In genomic region chr11:118650366-118650765, GRCh38 we compare ENCODE assay signal across 24 cellular contexts. TPM values are rescaled to one million over a fixed set of nuclear protein-coding genes. Genes with fewer than 3 reads are reported as not detected.
DNase-seq lines count a peak whose midpoint lies in the region; ATAC-seq and TF ChIP-seq lines count a peak whose summit lies in the region.
"Had no signal": no experiment of that assay in that cellular context is flagged by ENCODE, and none has a peak within 500 bp of the region (broad histone marks: within the 10 kb centered on the region; RNA-seq: fewer than 3 reads in every experiment).

No MANE protein-coding gene starts in this region.

- dilution Hi-C loops in IMR-90 (cut with HindIII; ENCODE audit: low sequenced_read_pairs, unreplicated experiment): no loop called here

- no peak overlapping the region for H4K8ac ChIP-seq in IMR-90 (ENCODE audit: low read depth in 2 of 2, low read length in 2 of 2)

- no peak overlapping the region for H3K27ac ChIP-seq in IMR-90 (ENCODE audit: insufficient read depth, low read length)
- no peak overlapping the region for H3K27ac ChIP-seq in coronary artery
- peak overlapping the region; percentile 91 for H3K27ac ChIP-seq in subcutaneous abdominal adipose tissue (ENCODE audit: low read depth, low read length)
- no peak overlapping the region for H3K27ac ChIP-seq in WERI-Rb-1
- H3K27ac ChIP-seq: 22Rv1, A549, BLaER1, HL-60 had no signal

- no peaks in the 10 kb centered on the region for H3K27me3 ChIP-seq in IMR-90 (ENCODE audit: control insufficient read depth, insufficient read depth, low read length)
- no peaks in the 10 kb centered on the region for H3K27me3 ChIP-seq in subcutaneous abdominal adipose tissue (ENCODE audit: control insufficient read depth in 5 of 5, insufficient read depth in 4 of 5, low read length in 5 of 5)
- H3K27me3 ChIP-seq in WERI-Rb-1 (ENCODE audit: insufficient read depth, low read depth, severe bottlenecking): no peaks in the 10 kb centered on the region
- H3K27me3 ChIP-seq: BLaER1 had no signal

- H3K9ac ChIP-seq in IMR-90 (ENCODE audit: low read depth, low read length) (no peak overlapping the region), subcutaneous abdominal adipose tissue (ENCODE audit: low read length in 5 of 5) (no peak overlapping the region)
- H3K9ac ChIP-seq: BLaER1 had no signal

- no peak overlapping the region for H4K5ac ChIP-seq in IMR-90 (ENCODE audit: low read depth, low read length)

- peaks cover 36 to 61% of the 10 kb centered on the region in 2 experiments for H3K79me1 ChIP-seq in IMR-90 (ENCODE audit: low read depth in 1 of 2, low read length in 2 of 2)

- no peak overlapping the region for H4K91ac ChIP-seq in IMR-90 (ENCODE audit: insufficient read depth, low read depth, low read length)

- H3K4me1 ChIP-seq in IMR-90 (ENCODE audit: control insufficient read depth, insufficient read depth, low read length) (0 out of 2 replicates have a peak, but pooled peaks cover 1% of the 10 kb centered on the region), subcutaneous abdominal adipose tissue (ENCODE audit: control insufficient read depth in 5 of 5, insufficient read depth in 5 of 5, low read length in 5 of 5) (peaks cover 17 to 35% (median 32%) of the 10 kb centered on the region in 5 donors)
- H3K4me1 ChIP-seq: A549 had no signal

- no peak overlapping the region for H3K56ac ChIP-seq in IMR-90 (ENCODE audit: extremely low read depth, insufficient read depth, low read length)

- intact Hi-C loops in cardiac septum (cut with DNase I): no loop called here
- intact Hi-C loops in Right ventricle myocardium inferior (cut with DNase I): no loop called here
- intact Hi-C loops in IMR-90 (cut with micrococcal nuclease): no loop called here

- no peak overlapping the region for H2BK20ac ChIP-seq in IMR-90 (ENCODE audit: low read depth, low read length)

- no peak overlapping the region for H2BK15ac ChIP-seq in IMR-90 (ENCODE audit: low read depth, low read length)

- H3K4me3 ChIP-seq in IMR-90 (ENCODE audit: insufficient read depth, low read depth, low read length) (no peak overlapping the region), coronary artery (no peak overlapping the region), subcutaneous abdominal adipose tissue (ENCODE audit: low read depth in 1 of 5, low read length in 5 of 5) (no peak overlapping the region), WERI-Rb-1 (ENCODE audit: low read depth, low read length) (no peak overlapping the region)
- H3K4me3 ChIP-seq: A549, BLaER1, GM23338 had no signal

- no peaks in the 10 kb centered on the region for H3K9me1 ChIP-seq in IMR-90 (ENCODE audit: insufficient read depth, low read length)

- no peak overlapping the region for H3K23ac ChIP-seq in IMR-90 (ENCODE audit: low read depth, low read length)

- H3K9me3 ChIP-seq in IMR-90 (ENCODE audit: control insufficient read depth, insufficient read depth, low read length) (no peaks in the 10 kb centered on the region), subcutaneous abdominal adipose tissue (ENCODE audit: control insufficient read depth in 5 of 5, low read length in 5 of 5) (no peaks in the 10 kb centered on the region), WERI-Rb-1 (ENCODE audit: severe bottlenecking) (no peaks in the 10 kb centered on the region)
- H3K9me3 ChIP-seq: A549, BLaER1 had no signal

- POLR2A ChIA-PET in IMR-90 (lab: Charles Lee; ENCODE audit: unreplicated experiment): no interaction called here

- DNase-seq in cardiac septum (ENCODE audit: low spot score): peak; percentile 63
- no peak for DNase-seq in Right ventricle myocardium inferior (ENCODE audit: missing footprints)
- DNase-seq in IMR-90: no peak
- peak; percentile 43 for DNase-seq in coronary artery (ENCODE audit: low spot score)
- DNase-seq in WERI-Rb-1: no peak
- DNase-seq: AML-193; CD4-positive, alpha-beta memory T cell; DMS153; DMS79; GDM1; H7; HFFc6 had no signal

- WGBS in IMR-90 (ENCODE audit: extremely low coverage in 2 of 2, insufficient read length in 1 of 2), 2 experiments: no CpG with 5 or more reads among the region's 8 CpGs

- BruUV-seq in IMR-90 (replicated peaks; lab: Mats Ljungman, UMichigan): no TSS peak

- H3K18ac ChIP-seq in IMR-90 (ENCODE audit: low read depth, low read length): no peak overlapping the region

- no peak overlapping the region for H3K14ac ChIP-seq in IMR-90 (replicated peaks; ENCODE audit: low read depth, low read length)

- H3K4ac ChIP-seq in IMR-90 (ENCODE audit: low read depth, low read length): no peak overlapping the region

- TF ChIP-seq RAD21 in IMR-90 (IDR thresholded peaks at IDR 0.05; ENCODE audit: low read length): no peak

- TF ChIP-seq CTCF in IMR-90 (conservative IDR thresholded peaks at IDR 0.05; ENCODE audit: low read depth, low read length) (no peak), coronary artery (IDR thresholded peaks at IDR 0.05) (no peak), WERI-Rb-1 (IDR thresholded peaks at IDR 0.05; ENCODE audit: low read depth, low read length) (no peak)

- no peak overlapping the region for H2BK120ac ChIP-seq in IMR-90 (ENCODE audit: low read depth, low read length)

- H2AK5ac ChIP-seq in IMR-90 (ENCODE audit: low read depth, low read length): no peak overlapping the region

- no peak for TF ChIP-seq POLR2A in IMR-90 (IDR thresholded peaks at IDR 0.05; ENCODE audit: low read depth, low read length)

- H3K36me3 ChIP-seq in IMR-90 (ENCODE audit: control insufficient read depth, insufficient read depth, low read length) (peaks cover 71% of the 10 kb centered on the region), subcutaneous abdominal adipose tissue (ENCODE audit: control insufficient read depth in 5 of 5, insufficient read depth in 5 of 5, low read length in 5 of 5) (peaks cover 18 to 92% (median 80%) of the 10 kb centered on the region in 5 donors), WERI-Rb-1 (peaks cover 20% of the 10 kb centered on the region)

- CTCF ChIA-PET in IMR-90 (lab: Yijun Ruan, JAX): no interaction called here

- no peak overlapping the region for H2AFZ ChIP-seq in IMR-90 (replicated peaks; ENCODE audit: low read length, poor library complexity)
- H2AFZ ChIP-seq: GM23338 had no signal

- no peak for ATAC-seq in Right ventricle myocardium inferior
- no peak for ATAC-seq in IMR-90 (ENCODE audit: low read depth)
- ATAC-seq in GM21381 (IDR thresholded peaks at IDR 0.05; ENCODE audit: unreplicated experiment): no peak
- ATAC-seq: A549, GM23338, HCT116 had no signal

- peak overlapping the region; percentile 15 for H2AK9ac ChIP-seq in IMR-90 (replicated peaks; ENCODE audit: low read depth, low read length, poor library complexity)

- in situ Hi-C loops in IMR-90 (cut with MboI; ENCODE audit: low sequenced_read_pairs): no loop called here

- no peak overlapping the region for H2BK5ac ChIP-seq in IMR-90 (ENCODE audit: low read depth, low read length, poor library complexity, severe bottlenecking)

- no peak overlapping the region for H3K4me2 ChIP-seq in IMR-90 (ENCODE audit: low read depth, low read length)
- H3K4me2 ChIP-seq: A549, BLaER1, GM23338 had no signal

- peaks cover 24% of the 10 kb centered on the region for H4K20me1 ChIP-seq in IMR-90 (ENCODE audit: insufficient read depth, low read length)
- H4K20me1 ChIP-seq: BLaER1 had no signal

TF ChIP-seq in IMR-90, 13 proteins besides CTCF, POLR2A, EP300 and RAD21:
- no peak for TF ChIP-seq FOS (IDR thresholded peaks at IDR 0.05; ENCODE audit: low read depth, low read length)
- no peak for TF ChIP-seq ELK1 (IDR thresholded peaks at IDR 0.05; ENCODE audit: borderline replicate concordance, low read depth, low read length)
- no peak for TF ChIP-seq MXI1 (IDR thresholded peaks at IDR 0.05; ENCODE audit: borderline replicate concordance, low read depth, low read length)
- no peak for TF ChIP-seq BHLHE40 (IDR thresholded peaks at IDR 0.05; ENCODE audit: low read depth, low read length)
- no peak for TF ChIP-seq SMC3 (IDR thresholded peaks at IDR 0.05; ENCODE audit: low read depth, low read length)
- TF ChIP-seq RCOR1 (IDR thresholded peaks at IDR 0.05; ENCODE audit: insufficient replicate concordance, low read length): no peak
- no peak for TF ChIP-seq CEBPB (IDR thresholded peaks at IDR 0.05; ENCODE audit: low read depth, low read length)
TF ChIP-seq in IMR-90: peak in this region for 0.

RNA-seq across cellular contexts. Expression of gene TREH, which starts 29.1 kb away (rescaled TPM):
- not detected for total RNA-seq in cardiac septum
- total RNA-seq in Right ventricle myocardium inferior: not detected
- not detected in 2 replicates for total RNA-seq in IMR-90 (2012; rRNA removed)
- not detected in 2 replicates for polyA plus RNA-seq in IMR-90 (2012; rRNA removed)
- polyA plus RNA-seq in IMR-90 (2012; cell fraction: cytosol; rRNA removed): not detected in 2 replicates
- polyA plus RNA-seq in IMR-90 (2012; cell fraction: nucleus; rRNA removed; ENCODE audit: low replicate concordance): not detected in 2 replicates
- total RNA-seq: CD4-positive, alpha-beta memory T cell; Daoy; GM23338; H7; HT1080 had no signal
- polyA plus RNA-seq: CD14-positive monocyte; CD4-positive, alpha-beta memory T cell; IgD-negative memory B cell had no signal

RNA-seq across cellular contexts. Expression of gene PHLDB1, which starts 43.0 kb away (rescaled TPM):
- 155 TPM for total RNA-seq in cardiac septum
- 115 TPM for total RNA-seq in Right ventricle myocardium inferior
- 40.0 and 41.7 TPM in 2 replicates for total RNA-seq in IMR-90 (2012; rRNA removed)
- polyA plus RNA-seq in IMR-90 (2012; rRNA removed): 90.4 and 96.4 TPM in 2 replicates
- 60.4 and 83.0 TPM in 2 replicates for polyA plus RNA-seq in IMR-90 (2012; cell fraction: cytosol; rRNA removed)
- 350 and 414 TPM in 2 replicates for polyA plus RNA-seq in IMR-90 (2012; cell fraction: nucleus; rRNA removed; ENCODE audit: low replicate concordance)
- polyA plus RNA-seq: CD14-positive monocyte, IgD-negative memory B cell had no signal

Comparison
In these comparisons a context has a peak if more than half of its experiments do, and no peak if none do; other contexts are left out.
1. DNase-seq: peak in cardiac septum (single experiment) and coronary artery (single experiment); none in Right ventricle myocardium inferior (single experiment), IMR-90 (single experiment) and WERI-Rb-1 (single experiment).